Comparison of ENCODE assay signal across 21 cellular contexts in the genomic region with DNA sequence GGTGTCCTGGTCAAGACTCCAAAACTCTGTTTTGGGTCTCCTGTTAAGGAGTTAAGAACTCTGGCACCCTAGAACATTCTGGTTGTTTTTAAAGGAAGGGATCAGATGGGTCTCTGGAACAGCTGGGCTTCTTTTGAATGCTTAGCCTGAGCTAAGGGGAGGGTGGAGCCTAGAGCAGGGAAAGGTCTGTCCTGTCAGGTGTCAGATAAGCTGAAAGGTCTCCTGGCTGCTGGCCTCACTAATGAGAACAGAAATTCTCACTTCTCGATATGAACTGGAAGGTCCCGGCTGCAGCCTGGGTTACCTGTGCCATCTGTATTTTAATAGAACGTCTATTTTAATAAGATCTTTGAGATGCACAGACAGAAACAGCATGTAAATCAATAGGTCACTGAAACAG.
"Had no signal": no experiment of that assay in that cellular context is flagged by ENCODE, and none has a peak within 500 bp of the region (broad histone marks: within the 10 kb centered on the region; RNA-seq: fewer than 3 reads in every experiment).

No MANE protein-coding gene starts in this region.

- H3K36me3 ChIP-seq: adrenal gland, ascending aorta, left lung, vagina had no signal

- H3K27me3 ChIP-seq: adrenal gland, ascending aorta, vagina had no signal

- H3K4me3 ChIP-seq: adrenal gland, ascending aorta, left lung, vagina had no signal

- ATAC-seq: esophagus mucosa; left lung; sciatic nerve; stimulated activated memory B cell treated with anti-CD40 and anti-IgM and Interleukin-4, amounts not matched to agents 10 μg/mL and 1 μg/mL and 100 μg/mL, for 72 hours had no signal

- H3K27ac ChIP-seq: adrenal gland, ascending aorta, left lung, vagina had no signal

- H3K9me3 ChIP-seq: adrenal gland, ascending aorta, left lung, vagina had no signal

- H3K4me1 ChIP-seq: adrenal gland, ascending aorta, left lung had no signal

- DNase-seq: activated CD4-positive, alpha-beta T cell treated with anti-CD3 and anti-CD28 coated beads, Interleukin-2, amount 50 U/mL, for 1 hour; activated CD4-positive, CD25-positive, alpha-beta regulatory T cell treated with anti-CD3 and anti-CD28 coated beads, Interleukin-2, amount 50 U/mL, for 72 hours; activated naive CD4-positive, alpha-beta T cell; activated T-cell treated with anti-CD3 and anti-CD28 coated beads, Interleukin-2, amount 50 U/mL, for 24 hours; adrenal gland; effector memory CD4-positive, alpha-beta T cell; foreskin melanocyte; hippocampal formation; kidney glomerular epithelial cell; left lung; mammary epithelial cell; midbrain; nephron progenitor cell; posterior cingulate gyrus; small intestine; stimulated activated CD4-positive, alpha-beta T cell treated with anti-CD3 and anti-CD28 coated beads, Interleukin-2, amount 100 ng/mL, for 24 hours had no signal
